In the genomic region with DNA sequence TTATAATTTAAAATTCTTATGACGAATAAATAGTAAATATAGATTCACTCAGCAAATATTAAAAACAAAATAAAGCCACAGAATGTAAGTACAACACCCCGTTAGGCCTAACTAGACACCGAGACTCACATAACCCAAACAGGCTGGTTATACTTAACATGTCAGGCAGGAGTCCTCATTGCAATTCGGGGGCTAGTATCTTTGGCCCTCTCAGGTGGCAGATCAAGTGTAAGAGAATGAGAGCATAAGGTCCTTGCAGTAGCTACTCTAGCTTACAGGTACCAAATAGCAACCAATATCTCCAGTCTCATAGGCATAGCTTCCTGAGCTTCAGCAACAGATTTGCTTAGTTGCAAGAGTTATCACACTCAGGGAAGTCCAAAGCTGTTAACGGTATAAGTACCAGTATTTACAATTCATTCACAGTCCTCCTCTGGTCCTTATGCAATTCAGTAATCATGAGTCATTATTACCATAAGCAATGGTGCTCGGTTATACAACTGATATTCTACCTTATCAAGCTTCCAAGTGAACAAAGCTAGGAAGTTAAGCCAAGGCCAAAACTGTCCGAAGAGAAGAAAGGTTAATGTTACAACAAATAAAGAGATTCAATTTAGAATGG, we compare ENCODE assay signal across 1 cellular context.
TF ChIP-seq lines count a peak whose summit lies in the region.

No MANE protein-coding gene starts in this region.

TF ChIP-seq in HepG2, 621 proteins besides CTCF, POLR2A, EP300 and RAD21 (continued from another document):
- TF ChIP-seq, protein P1, sequence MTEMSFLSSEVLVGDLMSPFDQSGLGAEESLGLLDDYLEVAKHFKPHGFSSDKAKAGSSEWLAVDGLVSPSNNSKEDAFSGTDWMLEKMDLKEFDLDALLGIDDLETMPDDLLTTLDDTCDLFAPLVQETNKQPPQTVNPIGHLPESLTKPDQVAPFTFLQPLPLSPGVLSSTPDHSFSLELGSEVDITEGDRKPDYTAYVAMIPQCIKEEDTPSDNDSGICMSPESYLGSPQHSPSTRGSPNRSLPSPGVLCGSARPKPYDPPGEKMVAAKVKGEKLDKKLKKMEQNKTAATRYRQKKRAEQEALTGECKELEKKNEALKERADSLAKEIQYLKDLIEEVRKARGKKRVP (CRISPR knock-in tag; IDR thresholded peaks at IDR 0.05): peak in 1 of 2 experiments; percentile 38; a peak in 2 of 4 replicates
- TF ChIP-seq FOSL2 (CRISPR knock-in tag; IDR thresholded peaks at IDR 0.05) (peak; percentile 83), FOSL1 (CRISPR knock-in tag; IDR thresholded peaks at IDR 0.05; ENCODE audit: borderline replicate concordance) (0 out of 2 replicates have a peak, but pooled peaks have one; percentile 36), ARID2 (CRISPR knock-in tag; IDR thresholded peaks at IDR 0.05; ENCODE audit: borderline replicate concordance) (no peak), ZFP82 (CRISPR knock-in tag; IDR thresholded peaks at IDR 0.05; ENCODE audit: borderline replicate concordance) (no peak), KAT8 (CRISPR knock-in tag; IDR thresholded peaks at IDR 0.05) (0 out of 2 replicates have a peak, but pooled peaks have one; percentile 22), ZBTB7B (CRISPR knock-in tag; IDR thresholded peaks at IDR 0.05) (no peak), ZC3H13 (CRISPR knock-in tag; IDR thresholded peaks at IDR 0.05) (no peak), ZNF263 (CRISPR knock-in tag; IDR thresholded peaks at IDR 0.05) (no peak), ATM (IDR thresholded peaks at IDR 0.05; ENCODE audit: borderline replicate concordance) (peak; percentile 86; the same call in 1 of the 2 replicates), CEBPG (CRISPR knock-in tag; IDR thresholded peaks at IDR 0.05) (peak; percentile 54; the same call in 1 of the 2 replicates), HMG20A (CRISPR knock-in tag; IDR thresholded peaks at IDR 0.05; ENCODE audit: borderline replicate concordance) (peak; percentile 46; the same call in 1 of the 2 replicates), PRMT3 (CRISPR knock-in tag; IDR thresholded peaks at IDR 0.05; ENCODE audit: borderline replicate concordance, low read depth) (no peak), POGZ (CRISPR knock-in tag; IDR thresholded peaks at IDR 0.05) (no peak), NR1H2 (CRISPR knock-in tag; IDR thresholded peaks at IDR 0.05; ENCODE audit: borderline replicate concordance, low read depth) (no peak), TBX3 (IDR thresholded peaks at IDR 0.05; ENCODE audit: borderline replicate concordance) (0 out of 2 replicates have a peak, but pooled peaks have one; percentile 44), FOXA1 (IDR thresholded peaks at IDR 0.05) (no peak), FOXA1 (CRISPR knock-in tag; IDR thresholded peaks at IDR 0.05) (peak; percentile 47; the same call in 1 of the 2 replicates), AKAP8 (CRISPR knock-in tag; IDR thresholded peaks at IDR 0.05) (no peak), DMAP1 (CRISPR knock-in tag; IDR thresholded peaks at IDR 0.05) (no peak), RARA (CRISPR knock-in tag; IDR thresholded peaks at IDR 0.05) (0 out of 2 replicates have a peak, but pooled peaks have one; percentile 30), SOX13 (IDR thresholded peaks at IDR 0.05) (no peak), SOX13 (CRISPR knock-in tag; conservative IDR thresholded peaks at IDR 0.05 in 1 of 2, IDR thresholded peaks at IDR 0.05 in 1 of 2) (peak in 1 of 2 experiments; percentile 30; a peak in 1 of 4 replicates), ZNF234 (CRISPR knock-in tag; conservative IDR thresholded peaks at IDR 0.05) (no peak), ZNF12 (CRISPR knock-in tag; IDR thresholded peaks at IDR 0.05) (peak; percentile 29; the same call in 1 of the 2 replicates), MAFK (conservative IDR thresholded peaks at IDR 0.05 in 1 of 2, IDR thresholded peaks at IDR 0.05 in 1 of 2; ENCODE audit: low read length in 2 of 2) (0 out of 4 replicates have a peak, but pooled peaks of 1 of the 2 experiments have one; percentile 13), CHD2 (IDR thresholded peaks at IDR 0.05; ENCODE audit: low read depth, low read length) (no peak), FOXA3 (CRISPR knock-in tag; IDR thresholded peaks at IDR 0.05) (peak; percentile 61)
- TF ChIP-seq, protein P2, sequence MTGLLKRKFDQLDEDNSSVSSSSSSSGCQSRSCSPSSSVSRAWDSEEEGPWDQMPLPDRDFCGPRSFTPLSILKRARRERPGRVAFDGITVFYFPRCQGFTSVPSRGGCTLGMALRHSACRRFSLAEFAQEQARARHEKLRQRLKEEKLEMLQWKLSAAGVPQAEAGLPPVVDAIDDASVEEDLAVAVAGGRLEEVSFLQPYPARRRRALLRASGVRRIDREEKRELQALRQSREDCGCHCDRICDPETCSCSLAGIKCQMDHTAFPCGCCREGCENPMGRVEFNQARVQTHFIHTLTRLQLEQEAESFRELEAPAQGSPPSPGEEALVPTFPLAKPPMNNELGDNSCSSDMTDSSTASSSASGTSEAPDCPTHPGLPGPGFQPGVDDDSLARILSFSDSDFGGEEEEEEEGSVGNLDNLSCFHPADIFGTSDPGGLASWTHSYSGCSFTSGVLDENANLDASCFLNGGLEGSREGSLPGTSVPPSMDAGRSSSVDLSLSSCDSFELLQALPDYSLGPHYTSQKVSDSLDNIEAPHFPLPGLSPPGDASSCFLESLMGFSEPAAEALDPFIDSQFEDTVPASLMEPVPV (CRISPR knock-in tag; IDR thresholded peaks at IDR 0.05): peak; percentile 28; the same call in 1 of the 2 replicates
- TF ChIP-seq, protein P3, sequence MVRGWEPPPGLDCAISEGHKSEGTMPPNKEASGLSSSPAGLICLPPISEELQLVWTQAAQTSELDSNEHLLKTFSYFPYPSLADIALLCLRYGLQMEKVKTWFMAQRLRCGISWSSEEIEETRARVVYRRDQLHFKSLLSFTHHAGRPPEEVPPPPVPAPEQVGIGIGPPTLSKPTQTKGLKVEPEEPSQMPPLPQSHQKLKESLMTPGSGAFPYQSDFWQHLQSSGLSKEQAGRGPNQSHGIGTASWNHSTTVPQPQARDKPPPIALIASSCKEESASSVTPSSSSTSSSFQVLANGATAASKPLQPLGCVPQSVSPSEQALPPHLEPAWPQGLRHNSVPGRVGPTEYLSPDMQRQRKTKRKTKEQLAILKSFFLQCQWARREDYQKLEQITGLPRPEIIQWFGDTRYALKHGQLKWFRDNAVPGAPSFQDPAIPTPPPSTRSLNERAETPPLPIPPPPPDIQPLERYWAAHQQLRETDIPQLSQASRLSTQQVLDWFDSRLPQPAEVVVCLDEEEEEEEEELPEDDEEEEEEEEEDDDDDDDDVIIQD (CRISPR knock-in tag; IDR thresholded peaks at IDR 0.05; ENCODE audit: low read depth): peak; percentile 92; the same call in 1 of the 2 replicates
- TF ChIP-seq, protein P4, sequence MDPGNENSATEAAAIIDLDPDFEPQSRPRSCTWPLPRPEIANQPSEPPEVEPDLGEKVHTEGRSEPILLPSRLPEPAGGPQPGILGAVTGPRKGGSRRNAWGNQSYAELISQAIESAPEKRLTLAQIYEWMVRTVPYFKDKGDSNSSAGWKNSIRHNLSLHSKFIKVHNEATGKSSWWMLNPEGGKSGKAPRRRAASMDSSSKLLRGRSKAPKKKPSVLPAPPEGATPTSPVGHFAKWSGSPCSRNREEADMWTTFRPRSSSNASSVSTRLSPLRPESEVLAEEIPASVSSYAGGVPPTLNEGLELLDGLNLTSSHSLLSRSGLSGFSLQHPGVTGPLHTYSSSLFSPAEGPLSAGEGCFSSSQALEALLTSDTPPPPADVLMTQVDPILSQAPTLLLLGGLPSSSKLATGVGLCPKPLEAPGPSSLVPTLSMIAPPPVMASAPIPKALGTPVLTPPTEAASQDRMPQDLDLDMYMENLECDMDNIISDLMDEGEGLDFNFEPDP (CRISPR knock-in tag; conservative IDR thresholded peaks at IDR 0.05): 0 out of 2 replicates have a peak, but pooled peaks have one; percentile 53
- TF ChIP-seq, protein P5, sequence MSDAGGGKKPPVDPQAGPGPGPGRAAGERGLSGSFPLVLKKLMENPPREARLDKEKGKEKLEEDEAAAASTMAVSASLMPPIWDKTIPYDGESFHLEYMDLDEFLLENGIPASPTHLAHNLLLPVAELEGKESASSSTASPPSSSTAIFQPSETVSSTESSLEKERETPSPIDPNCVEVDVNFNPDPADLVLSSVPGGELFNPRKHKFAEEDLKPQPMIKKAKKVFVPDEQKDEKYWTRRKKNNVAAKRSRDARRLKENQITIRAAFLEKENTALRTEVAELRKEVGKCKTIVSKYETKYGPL (CRISPR knock-in tag; IDR thresholded peaks at IDR 0.05): peak; percentile 79; the same call in 1 of the 2 replicates
- TF ChIP-seq, protein P6, sequence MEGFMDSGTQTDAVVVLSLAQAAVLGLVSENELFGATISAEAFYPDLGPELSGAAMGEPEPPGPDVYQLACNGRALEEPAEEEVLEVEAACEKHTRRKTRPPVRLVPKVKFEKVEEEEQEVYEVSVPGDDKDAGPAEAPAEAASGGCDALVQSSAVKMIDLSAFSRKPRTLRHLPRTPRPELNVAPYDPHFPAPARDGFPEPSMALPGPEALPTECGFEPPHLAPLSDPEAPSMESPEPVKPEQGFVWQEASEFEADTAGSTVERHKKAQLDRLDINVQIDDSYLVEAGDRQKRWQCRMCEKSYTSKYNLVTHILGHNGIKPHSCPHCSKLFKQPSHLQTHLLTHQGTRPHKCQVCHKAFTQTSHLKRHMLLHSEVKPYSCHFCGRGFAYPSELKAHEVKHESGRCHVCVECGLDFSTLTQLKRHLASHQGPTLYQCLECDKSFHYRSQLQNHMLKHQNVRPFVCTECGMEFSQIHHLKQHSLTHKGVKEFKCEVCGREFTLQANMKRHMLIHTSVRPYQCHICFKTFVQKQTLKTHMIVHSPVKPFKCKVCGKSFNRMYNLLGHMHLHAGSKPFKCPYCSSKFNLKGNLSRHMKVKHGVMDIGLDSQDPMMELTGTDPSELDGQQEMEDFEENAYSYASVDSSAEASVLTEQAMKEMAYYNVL (CRISPR knock-in tag; IDR thresholded peaks at IDR 0.05; ENCODE audit: borderline replicate concordance): no peak
- TF ChIP-seq, protein P7, sequence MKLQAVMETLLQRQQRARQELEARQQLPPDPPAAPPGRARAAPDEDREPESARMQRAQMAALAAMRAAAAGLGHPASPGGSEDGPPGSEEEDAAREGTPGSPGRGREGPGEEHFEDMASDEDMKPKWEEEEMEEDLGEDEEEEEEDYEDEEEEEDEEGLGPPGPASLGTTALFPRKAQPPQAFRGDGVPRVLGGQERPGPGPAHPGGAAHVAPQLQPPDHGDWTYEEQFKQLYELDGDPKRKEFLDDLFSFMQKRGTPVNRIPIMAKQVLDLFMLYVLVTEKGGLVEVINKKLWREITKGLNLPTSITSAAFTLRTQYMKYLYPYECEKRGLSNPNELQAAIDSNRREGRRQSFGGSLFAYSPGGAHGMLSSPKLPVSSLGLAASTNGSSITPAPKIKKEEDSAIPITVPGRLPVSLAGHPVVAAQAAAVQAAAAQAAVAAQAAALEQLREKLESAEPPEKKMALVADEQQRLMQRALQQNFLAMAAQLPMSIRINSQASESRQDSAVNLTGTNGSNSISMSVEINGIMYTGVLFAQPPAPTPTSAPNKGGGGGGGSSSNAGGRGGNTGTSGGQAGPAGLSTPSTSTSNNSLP (IDR thresholded peaks at IDR 0.05; ENCODE audit: low read depth, low read length): peak; percentile 86
- TF ChIP-seq, protein P8, sequence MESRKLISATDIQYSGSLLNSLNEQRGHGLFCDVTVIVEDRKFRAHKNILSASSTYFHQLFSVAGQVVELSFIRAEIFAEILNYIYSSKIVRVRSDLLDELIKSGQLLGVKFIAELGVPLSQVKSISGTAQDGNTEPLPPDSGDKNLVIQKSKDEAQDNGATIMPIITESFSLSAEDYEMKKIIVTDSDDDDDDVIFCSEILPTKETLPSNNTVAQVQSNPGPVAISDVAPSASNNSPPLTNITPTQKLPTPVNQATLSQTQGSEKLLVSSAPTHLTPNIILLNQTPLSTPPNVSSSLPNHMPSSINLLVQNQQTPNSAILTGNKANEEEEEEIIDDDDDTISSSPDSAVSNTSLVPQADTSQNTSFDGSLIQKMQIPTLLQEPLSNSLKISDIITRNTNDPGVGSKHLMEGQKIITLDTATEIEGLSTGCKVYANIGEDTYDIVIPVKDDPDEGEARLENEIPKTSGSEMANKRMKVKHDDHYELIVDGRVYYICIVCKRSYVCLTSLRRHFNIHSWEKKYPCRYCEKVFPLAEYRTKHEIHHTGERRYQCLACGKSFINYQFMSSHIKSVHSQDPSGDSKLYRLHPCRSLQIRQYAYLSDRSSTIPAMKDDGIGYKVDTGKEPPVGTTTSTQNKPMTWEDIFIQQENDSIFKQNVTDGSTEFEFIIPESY (CRISPR knock-in tag; IDR thresholded peaks at IDR 0.05): peak; percentile 52
- TF ChIP-seq, protein P9, sequence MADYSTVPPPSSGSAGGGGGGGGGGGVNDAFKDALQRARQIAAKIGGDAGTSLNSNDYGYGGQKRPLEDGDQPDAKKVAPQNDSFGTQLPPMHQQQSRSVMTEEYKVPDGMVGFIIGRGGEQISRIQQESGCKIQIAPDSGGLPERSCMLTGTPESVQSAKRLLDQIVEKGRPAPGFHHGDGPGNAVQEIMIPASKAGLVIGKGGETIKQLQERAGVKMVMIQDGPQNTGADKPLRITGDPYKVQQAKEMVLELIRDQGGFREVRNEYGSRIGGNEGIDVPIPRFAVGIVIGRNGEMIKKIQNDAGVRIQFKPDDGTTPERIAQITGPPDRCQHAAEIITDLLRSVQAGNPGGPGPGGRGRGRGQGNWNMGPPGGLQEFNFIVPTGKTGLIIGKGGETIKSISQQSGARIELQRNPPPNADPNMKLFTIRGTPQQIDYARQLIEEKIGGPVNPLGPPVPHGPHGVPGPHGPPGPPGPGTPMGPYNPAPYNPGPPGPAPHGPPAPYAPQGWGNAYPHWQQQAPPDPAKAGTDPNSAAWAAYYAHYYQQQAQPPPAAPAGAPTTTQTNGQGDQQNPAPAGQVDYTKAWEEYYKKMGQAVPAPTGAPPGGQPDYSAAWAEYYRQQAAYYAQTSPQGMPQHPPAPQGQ (CRISPR knock-in tag; IDR thresholded peaks at IDR 0.05; ENCODE audit: borderline replicate concordance): no peak
- TF ChIP-seq, protein P10, sequence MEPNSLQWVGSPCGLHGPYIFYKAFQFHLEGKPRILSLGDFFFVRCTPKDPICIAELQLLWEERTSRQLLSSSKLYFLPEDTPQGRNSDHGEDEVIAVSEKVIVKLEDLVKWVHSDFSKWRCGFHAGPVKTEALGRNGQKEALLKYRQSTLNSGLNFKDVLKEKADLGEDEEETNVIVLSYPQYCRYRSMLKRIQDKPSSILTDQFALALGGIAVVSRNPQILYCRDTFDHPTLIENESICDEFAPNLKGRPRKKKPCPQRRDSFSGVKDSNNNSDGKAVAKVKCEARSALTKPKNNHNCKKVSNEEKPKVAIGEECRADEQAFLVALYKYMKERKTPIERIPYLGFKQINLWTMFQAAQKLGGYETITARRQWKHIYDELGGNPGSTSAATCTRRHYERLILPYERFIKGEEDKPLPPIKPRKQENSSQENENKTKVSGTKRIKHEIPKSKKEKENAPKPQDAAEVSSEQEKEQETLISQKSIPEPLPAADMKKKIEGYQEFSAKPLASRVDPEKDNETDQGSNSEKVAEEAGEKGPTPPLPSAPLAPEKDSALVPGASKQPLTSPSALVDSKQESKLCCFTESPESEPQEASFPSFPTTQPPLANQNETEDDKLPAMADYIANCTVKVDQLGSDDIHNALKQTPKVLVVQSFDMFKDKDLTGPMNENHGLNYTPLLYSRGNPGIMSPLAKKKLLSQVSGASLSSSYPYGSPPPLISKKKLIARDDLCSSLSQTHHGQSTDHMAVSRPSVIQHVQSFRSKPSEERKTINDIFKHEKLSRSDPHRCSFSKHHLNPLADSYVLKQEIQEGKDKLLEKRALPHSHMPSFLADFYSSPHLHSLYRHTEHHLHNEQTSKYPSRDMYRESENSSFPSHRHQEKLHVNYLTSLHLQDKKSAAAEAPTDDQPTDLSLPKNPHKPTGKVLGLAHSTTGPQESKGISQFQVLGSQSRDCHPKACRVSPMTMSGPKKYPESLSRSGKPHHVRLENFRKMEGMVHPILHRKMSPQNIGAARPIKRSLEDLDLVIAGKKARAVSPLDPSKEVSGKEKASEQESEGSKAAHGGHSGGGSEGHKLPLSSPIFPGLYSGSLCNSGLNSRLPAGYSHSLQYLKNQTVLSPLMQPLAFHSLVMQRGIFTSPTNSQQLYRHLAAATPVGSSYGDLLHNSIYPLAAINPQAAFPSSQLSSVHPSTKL (CRISPR knock-in tag; IDR thresholded peaks at IDR 0.05): peak; percentile 55
TF ChIP-seq in HepG2: peak in this region for 23.
